ENCODE assay signal across 11 cellular contexts in genomic region chr7:155467846-155468821, GRCh38. TPM values are rescaled to one million over a fixed set of nuclear protein-coding genes. Genes with fewer than 3 reads are reported as not detected.
DNase-seq lines count a peak whose midpoint lies in the region; ATAC-seq and TF ChIP-seq lines count a peak whose summit lies in the region.
"Had no signal": no experiment of that assay in that cellular context is flagged by ENCODE, and none has a peak within 500 bp of the region (broad histone marks: within the 10 kb centered on the region; RNA-seq: fewer than 3 reads in every experiment).

No MANE protein-coding gene starts in this region.

- no peaks in the 10 kb centered on the region for H3K9me3 Mint-ChIP-seq in memory B cell
- H3K9me3 Mint-ChIP-seq: activated T-cell treated with anti-CD3 and anti-CD28 coated beads, Interleukin-2, amount 50 U/mL, for 24 hours had no signal

- H3K27me3 ChIP-seq in heart right ventricle, result peaks cover 71 to 100% (median 99%) of the 10 kb centered on the region in 7 donors
- peaks cover 22% of the 10 kb centered on the region for H3K27me3 ChIP-seq in ascending aorta

- H3K9me3 ChIP-seq in heart right ventricle, result no peaks in the 10 kb centered on the region
- no peaks in the 10 kb centered on the region for H3K9me3 ChIP-seq in ascending aorta
- H3K9me3 ChIP-seq: esophagus squamous epithelium had no signal

- H3K27ac Mint-ChIP-seq in memory B cell, result peak overlapping the region; percentile 53
- H3K27ac Mint-ChIP-seq: activated T-cell treated with anti-CD3 and anti-CD28 coated beads, Interleukin-2, amount 50 U/mL, for 24 hours had no signal

- H3K4me3 Mint-ChIP-seq in memory B cell, result peak overlapping the region; percentile 53
- H3K4me3 Mint-ChIP-seq: activated T-cell treated with anti-CD3 and anti-CD28 coated beads, Interleukin-2, amount 50 U/mL, for 24 hours had no signal

- TF ChIP-seq CTCF in heart right ventricle (IDR thresholded peaks at IDR 0.05) (no peak), ascending aorta (IDR thresholded peaks at IDR 0.05) (no peak)

- 1 to 2% methylated on average over 63 to 70 of the region's 70 CpGs for WGBS in heart right ventricle, 2 donors

- H3K36me3 Mint-ChIP-seq in memory B cell, result peaks cover 2% of the 10 kb centered on the region

- DNase-seq in heart right ventricle (no peak), Right ventricle myocardium inferior (ENCODE audit: missing footprints) (no peak), ascending aorta (ENCODE audit: low spot score in 2 of 2) (no peak), memory B cell (ENCODE audit: low spot score in 2 of 2) (peak in 1 of 2 donors; percentile 40), T-helper 9 cell (no peak), Ammon's horn (ENCODE audit: low spot score) (no peak)
- DNase-seq: activated T-cell treated with anti-CD3 and anti-CD28 coated beads, Interleukin-2, amount 50 U/mL, for 24 hours; esophagus squamous epithelium had no signal

- peak overlapping the region in 7 of 10 donors; percentile 6 to 32 (median 21) for H3K4me3 ChIP-seq in heart right ventricle
- peak overlapping the region; percentile 34 to 48 for H3K4me3 ChIP-seq in ascending aorta

- peak in 1 of 8 donors; percentile 9 for ATAC-seq in heart right ventricle
- ATAC-seq in Right ventricle myocardium inferior, result no peak
- peak; percentile 59 for ATAC-seq in memory B cell (ENCODE audit: low read depth)
- ATAC-seq in HG02588 (IDR thresholded peaks at IDR 0.05; ENCODE audit: unreplicated experiment), result no peak
- no peak for ATAC-seq in HG03175 (IDR thresholded peaks at IDR 0.05; ENCODE audit: unreplicated experiment)

- H3K27me3 Mint-ChIP-seq in memory B cell, result peaks cover 27% of the 10 kb centered on the region

- intact Hi-C loops in heart right ventricle (cut with DNase I), result no loop called here
- intact Hi-C loops in Right ventricle myocardium inferior (cut with DNase I), result no loop called here
- intact Hi-C loops in ascending aorta (cut with DNase I), result no loop called here

- no peak overlapping the region for H3K27ac ChIP-seq in heart right ventricle
- H3K27ac ChIP-seq in ascending aorta, result no peak overlapping the region
- H3K27ac ChIP-seq: esophagus squamous epithelium had no signal

- H3K36me3 ChIP-seq in heart right ventricle (no peaks in the 10 kb centered on the region), ascending aorta (no peaks in the 10 kb centered on the region)
- H3K36me3 ChIP-seq: esophagus squamous epithelium had no signal

- H3K4me1 ChIP-seq in heart right ventricle (peaks cover 6 to 36% (median 27%) of the 10 kb centered on the region in 9 donors), ascending aorta (peaks cover 0 to 10% of the 10 kb centered on the region in 2 donors)

- H3K4me1 Mint-ChIP-seq in memory B cell, result peaks cover 4% of the 10 kb centered on the region

RNA-seq across cellular contexts. Expression of gene EN2, which starts 10.2 kb away (rescaled TPM):
- total RNA-seq in heart right ventricle (under 1 TPM in 2 of 10 donors, not detected in 8; 0.07 to 0.08 TPM), Right ventricle myocardium inferior (0.11 TPM), ascending aorta (not detected)
- polyA plus RNA-seq in heart right ventricle, result under 1 TPM; 0.01 to 0.07 TPM
- total RNA-seq: pulmonary artery endothelial cell had no signal
